Comparison of ENCODE assay signal across 29 cellular contexts in genomic region chr14:72552236-72552635, GRCh38.
"Had no signal": no experiment of that assay in that cellular context is flagged by ENCODE, and none has a peak within 500 bp of the region (broad histone marks: within the 10 kb centered on the region; RNA-seq: fewer than 3 reads in every experiment).

No MANE protein-coding gene starts in this region.

- H3K4me1 ChIP-seq: psoas muscle, stomach, tibial nerve, upper lobe of left lung, vagina had no signal

- H3K79me2 ChIP-seq: parathyroid adenoma had no signal

- H3K4me1 Mint-ChIP-seq: neural crest cell had no signal

- H3K4me3 ChIP-seq: ovary, psoas muscle, stomach, thoracic aorta, thyroid gland, tibial nerve, upper lobe of left lung, vagina had no signal

- H3K9me3 ChIP-seq: neutrophil, ovary, psoas muscle, stomach, thoracic aorta, thyroid gland, tibial nerve, upper lobe of left lung, vagina had no signal

- H3K27ac ChIP-seq: neutrophil, ovary, parathyroid adenoma, psoas muscle, stomach, thoracic aorta, thyroid gland, tibial nerve, upper lobe of left lung, vagina had no signal

- H3K27ac Mint-ChIP-seq: naive thymus-derived CD8-positive, alpha-beta T cell; nephron progenitor cell; progenitor cell of endocrine pancreas; stimulated activated effector memory CD8-positive, alpha-beta T cell treated with anti-CD3 and anti-CD28 coated beads, Interleukin-12 subunit alpha, Interleukin-12 subunit beta, amount 100 ng/mL, for 72 hours; stimulated activated naive B cell treated with anti-CD40 and anti-IgM and Interleukin-4, amounts not matched to agents 10 μg/mL and 1 μg/mL and 100 μg/mL, for 72 hours; stimulated activated naive CD8-positive, alpha-beta T cell treated with anti-CD3 and anti-CD28 coated beads, Interleukin-15, Interleukin-2, amounts not matched to agents 100 ng/mL and 50 ng/mL, for 24 hours had no signal

- DNase-seq: naive B cell; naive thymus-derived CD8-positive, alpha-beta T cell; nephron progenitor cell; nucleus accumbens; ovary; posterior cingulate gyrus; psoas muscle; right cardiac atrium; small intestine; stimulated activated CD4-positive, alpha-beta T cell treated with anti-CD3 and anti-CD28 coated beads, Interleukin-15, amount 100 ng/mL, for 24 hours; stimulated activated CD4-positive, alpha-beta T cell treated with anti-CD3 and anti-CD28 coated beads, Interleukin-2, amount 100 ng/mL, for 24 hours; stimulated activated CD4-positive, alpha-beta T cell treated with anti-CD3 and anti-CD28 coated beads, Interleukin-2, amount 100 ng/mL, for 48 hours; stimulated activated CD4-positive, alpha-beta T cell treated with anti-CD3 and anti-CD28 coated beads, Interleukin-4, amount 100 ng/mL, for 24 hours; stimulated activated naive B cell treated with anti-CD40 and anti-IgM and Interleukin-4, amounts not matched to agents 10 μg/mL and 1 μg/mL and 100 μg/mL, for 72 hours; stimulated activated naive CD4-positive, alpha-beta T cell treated with Interleukin-2 at 50 U/mL for 16 hours; stomach; thyroid gland; trophoblast cell; upper lobe of left lung had no signal

- H2AFZ ChIP-seq: parathyroid adenoma had no signal

- H3K27me3 ChIP-seq: ovary, thyroid gland, tibial nerve, upper lobe of left lung, vagina had no signal

- ATAC-seq: naive thymus-derived CD8-positive, alpha-beta T cell; psoas muscle; right cardiac atrium; sciatic nerve; stimulated activated effector memory CD8-positive, alpha-beta T cell treated with anti-CD3 and anti-CD28 coated beads, Interleukin-12 subunit alpha, Interleukin-12 subunit beta, amount 100 ng/mL, for 72 hours; stimulated activated naive B cell treated with anti-CD40 and anti-IgM and Interleukin-4, amounts not matched to agents 10 μg/mL and 1 μg/mL and 100 μg/mL, for 72 hours had no signal

- H3K9me3 Mint-ChIP-seq: naive B cell; naive thymus-derived CD8-positive, alpha-beta T cell; nephron progenitor cell; neural crest cell; stimulated activated effector memory CD8-positive, alpha-beta T cell treated with anti-CD3 and anti-CD28 coated beads, Interleukin-12 subunit alpha, Interleukin-12 subunit beta, amount 100 ng/mL, for 72 hours; stimulated activated naive B cell treated with anti-CD40 and anti-IgM and Interleukin-4, amounts not matched to agents 10 μg/mL and 1 μg/mL and 100 μg/mL, for 72 hours; stimulated activated naive CD8-positive, alpha-beta T cell treated with anti-CD3 and anti-CD28 coated beads, Interleukin-15, Interleukin-2, amounts not matched to agents 100 ng/mL and 50 ng/mL, for 24 hours had no signal

- H3K36me3 Mint-ChIP-seq: naive B cell; naive thymus-derived CD8-positive, alpha-beta T cell; stimulated activated effector memory CD8-positive, alpha-beta T cell treated with anti-CD3 and anti-CD28 coated beads, Interleukin-12 subunit alpha, Interleukin-12 subunit beta, amount 100 ng/mL, for 72 hours; stimulated activated naive B cell treated with anti-CD40 and anti-IgM and Interleukin-4, amounts not matched to agents 10 μg/mL and 1 μg/mL and 100 μg/mL, for 72 hours had no signal

- H3K4me3 Mint-ChIP-seq: naive B cell; naive thymus-derived CD8-positive, alpha-beta T cell; nephron progenitor cell; neural crest cell; stimulated activated effector memory CD8-positive, alpha-beta T cell treated with anti-CD3 and anti-CD28 coated beads, Interleukin-12 subunit alpha, Interleukin-12 subunit beta, amount 100 ng/mL, for 72 hours; stimulated activated naive B cell treated with anti-CD40 and anti-IgM and Interleukin-4, amounts not matched to agents 10 μg/mL and 1 μg/mL and 100 μg/mL, for 72 hours; stimulated activated naive CD8-positive, alpha-beta T cell treated with anti-CD3 and anti-CD28 coated beads, Interleukin-15, Interleukin-2, amounts not matched to agents 100 ng/mL and 50 ng/mL, for 24 hours had no signal

- H3K27me3 Mint-ChIP-seq: stimulated activated naive CD8-positive, alpha-beta T cell treated with anti-CD3 and anti-CD28 coated beads, Interleukin-15, Interleukin-2, amounts not matched to agents 100 ng/mL and 50 ng/mL, for 24 hours had no signal

- H3K36me3 ChIP-seq: neutrophil, ovary, stomach, thoracic aorta, thyroid gland, tibial nerve, upper lobe of left lung, vagina had no signal
